In genomic region chr13:38657191-38657590, GRCh38 we compare ENCODE assay signal across 20 cellular contexts. TPM values are rescaled to one million over a fixed set of nuclear protein-coding genes. Genes with fewer than 3 reads are reported as not detected.
DNase-seq lines count a peak whose midpoint lies in the region; ATAC-seq and TF ChIP-seq lines count a peak whose summit lies in the region.
"Had no signal": no experiment of that assay in that cellular context is flagged by ENCODE, and none has a peak within 500 bp of the region (broad histone marks: within the 10 kb centered on the region; RNA-seq: fewer than 3 reads in every experiment).

No MANE protein-coding gene starts in this region.

- TF ChIP-seq EP300 in ovary (IDR thresholded peaks at IDR 0.05), result no peak

- ATAC-seq in esophagus mucosa, result no peak
- no peak for ATAC-seq in HG03520 (IDR thresholded peaks at IDR 0.05; ENCODE audit: unreplicated experiment)
- ATAC-seq: GM23338, heart right ventricle had no signal

- H3K27ac ChIP-seq in mesodermal cell (ENCODE audit: low read depth, low read length, severe bottlenecking), result peak overlapping the region; percentile 19
- no peak overlapping the region for H3K27ac ChIP-seq in hepatocyte
- no peak overlapping the region for H3K27ac ChIP-seq in ovary
- H3K27ac ChIP-seq: coronary artery, heart right ventricle, right atrium auricular region had no signal

- 62 to 78% methylated on average over 1 of the region's 1 CpG for WGBS in mesodermal cell (ENCODE audit: insufficient coverage in 2 of 2), 2 experiments
- WGBS in hepatocyte (ENCODE audit: low lambda C conversion rate, missing lambda C conversion rate), result 83% methylated on average over 1 of the region's 1 CpG
- WGBS in ovary, 3 donors, result 63 to 79% (median 72%) methylated on average over 1 of the region's 1 CpG

- H4K20me1 ChIP-seq in hepatocyte (ENCODE audit: insufficient read depth, poor library complexity, severe bottlenecking), result no peaks in the 10 kb centered on the region

- intact Hi-C loops in ovary (cut with DNase I), result no loop called here

- no peaks in the 10 kb centered on the region for H3K9me3 ChIP-seq in MG63
- H3K9me3 ChIP-seq in mesodermal cell (ENCODE audit: control insufficient read depth, low read length), result no peaks in the 10 kb centered on the region
- no peaks in the 10 kb centered on the region for H3K9me3 ChIP-seq in hepatocyte (ENCODE audit: low read depth)
- no peaks in the 10 kb centered on the region for H3K9me3 ChIP-seq in ovary
- H3K9me3 ChIP-seq: heart right ventricle, right atrium auricular region had no signal

- H3K27me3 ChIP-seq in MG63 (no peaks in the 10 kb centered on the region), hepatocyte (no peaks in the 10 kb centered on the region), ovary (no peaks in the 10 kb centered on the region)
- H3K27me3 ChIP-seq: heart right ventricle, right atrium auricular region had no signal

- no peak overlapping the region for H3K4me2 ChIP-seq in hepatocyte
- H3K4me2 ChIP-seq: GM23338 had no signal

- H3K4me1 ChIP-seq in mesodermal cell (ENCODE audit: control insufficient read depth, insufficient read depth, low read length, poor library complexity, severe bottlenecking) (peaks cover 9% of the 10 kb centered on the region), hepatocyte (ENCODE audit: insufficient read depth) (peaks cover 3% of the 10 kb centered on the region), ovary (ENCODE audit: insufficient read depth) (peaks cover 2% of the 10 kb centered on the region)
- H3K4me1 ChIP-seq: heart right ventricle, right atrium auricular region had no signal

- H3K4me3 ChIP-seq in MG63 (no peak overlapping the region), choroid plexus epithelial cell (ENCODE audit: low read depth, low read length) (no peak overlapping the region), mesodermal cell (ENCODE audit: extremely low read depth, insufficient read depth, low read length, poor library complexity, severe bottlenecking) (no peak overlapping the region), hepatocyte (no peak overlapping the region), ovary (no peak overlapping the region)
- H3K4me3 ChIP-seq: coronary artery, GM23338, heart right ventricle, right atrium auricular region had no signal

- no peaks in the 10 kb centered on the region for H3K9me2 ChIP-seq in hepatocyte (replicated peaks; ENCODE audit: insufficient read depth)

- no peak for TF ChIP-seq CTCF in choroid plexus epithelial cell (conservative IDR thresholded peaks at IDR 0.05; ENCODE audit: low read depth, low read length)
- TF ChIP-seq CTCF in hepatocyte (IDR thresholded peaks at IDR 0.05; ENCODE audit: poor library complexity), result no peak
- no peak for TF ChIP-seq CTCF in ovary (IDR thresholded peaks at IDR 0.05)

- no peak overlapping the region for H2AFZ ChIP-seq in hepatocyte
- H2AFZ ChIP-seq: GM23338 had no signal

- H3K36me3 ChIP-seq in MG63, result no peaks in the 10 kb centered on the region
- no peaks in the 10 kb centered on the region for H3K36me3 ChIP-seq in mesodermal cell (ENCODE audit: control insufficient read depth, insufficient read depth, low read length)
- H3K36me3 ChIP-seq in hepatocyte (replicated peaks; ENCODE audit: insufficient read depth, low read depth), result no peaks in the 10 kb centered on the region
- no peaks in the 10 kb centered on the region for H3K36me3 ChIP-seq in ovary
- H3K36me3 ChIP-seq: heart right ventricle, right atrium auricular region had no signal

- TF ChIP-seq POLR2A in ovary (IDR thresholded peaks at IDR 0.05), result no peak

- DNase-seq in DMS53 (lab: John Stamatoyannopoulos, UW) (peak; percentile 51), MG63 (peak; percentile 8), choroid plexus epithelial cell (ENCODE audit: low read depth) (peak; percentile 35), hepatocyte (ENCODE audit: low spot score) (no peak), ovary (no peak)
- DNase-seq: activated CD4-positive, alpha-beta T cell treated with anti-CD3 and anti-CD28 coated beads for 4 hours; activated gamma-delta T cell treated with Interleukin-2 at 50 U/mL for 16 hours; heart right ventricle; kidney; NCI-H2029 treated with DMSO at 0.1 percent for 48 hours; T1000 had no signal

- no peaks in the 10 kb centered on the region for H3K79me2 ChIP-seq in hepatocyte

RNA-seq across cellular contexts. Expression of gene FREM2, which starts 29.7 kb away (rescaled TPM):
- total RNA-seq in MG63 (2014; rRNA removed; shearing (Covaris generic); ENCODE audit: low replicate concordance), result not detected in 2 replicates
- polyA plus RNA-seq in mesodermal cell (2013, experiment 1 of 2), result 19.4 TPM
- polyA plus RNA-seq in mesodermal cell (2013, experiment 2 of 2), result 16.0 TPM
- total RNA-seq in hepatocyte (17.8 and 21.2 TPM in 2 replicates), ovary (1 to 10 TPM in 5 of 7 donors, under 1 TPM in 2; 0.70 to 4.0 (median 2.9) TPM), esophagus mucosa (0.40 TPM)
- polyA plus RNA-seq in hepatocyte (2.2 and 2.3 TPM in 2 replicates), ovary (under 1 TPM; 0.27 to 0.38 TPM)
- total RNA-seq: G401, mononuclear cell, OCI-LY7 had no signal

Comparison
In these comparisons a context has a peak if more than half of its experiments do, and no peak if none do; other contexts are left out.
1. DNase-seq: peak in DMS53 (single experiment), MG63 (single experiment) and choroid plexus epithelial cell (single experiment); none in hepatocyte (single experiment) and ovary (0 of 5).